ENCODE assay signal across 11 cellular contexts in the genomic region with DNA sequence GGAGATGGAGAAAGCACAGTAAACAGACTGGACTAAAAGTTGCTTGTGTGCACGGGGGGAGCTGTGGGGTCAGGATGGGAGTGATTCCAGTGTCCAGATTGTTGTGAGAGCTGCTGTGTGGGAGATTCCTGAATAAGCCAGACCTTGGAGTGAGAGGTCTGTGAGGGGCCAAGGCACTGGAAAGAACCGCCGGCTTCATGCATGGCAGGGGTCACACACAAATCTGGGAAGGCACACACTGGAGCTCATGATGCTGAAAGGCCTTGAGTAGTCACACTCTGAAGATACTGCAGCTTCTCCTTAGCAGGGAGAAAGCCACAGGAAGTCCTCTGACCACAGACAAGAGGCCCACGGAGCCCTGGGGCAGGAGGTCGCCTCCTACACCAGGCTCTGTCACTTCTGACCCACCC. TPM values are rescaled to one million over a fixed set of nuclear protein-coding genes. Genes with fewer than 3 reads are reported as not detected.
DNase-seq lines count a peak whose midpoint lies in the region; ATAC-seq, FAIRE-seq and TF ChIP-seq lines count a peak whose summit lies in the region.
"Had no signal": no experiment of that assay in that cellular context is flagged by ENCODE, and none has a peak within 500 bp of the region (broad histone marks: within the 10 kb centered on the region; RNA-seq: fewer than 3 reads in every experiment).

No MANE protein-coding gene starts in this region.

- intact Hi-C loops in cardiac septum (cut with DNase I): no loop called here
- intact Hi-C loops in uterus (cut with DNase I; ENCODE audit: low total_unique reads): no loop called here

- no peak for ATAC-seq in HG02678 (IDR thresholded peaks at IDR 0.05; ENCODE audit: unreplicated experiment)

- H3K9me3 ChIP-seq in cardiac muscle cell (ENCODE audit: low read depth): no peaks in the 10 kb centered on the region
- no peaks in the 10 kb centered on the region for H3K9me3 ChIP-seq in uterus
- H3K9me3 ChIP-seq: MG63 had no signal

- FAIRE-seq in RCC 7860 (lab: Jason Lieb, UNC): no peak

- DNase-seq in cardiac muscle cell (ENCODE audit: low read depth in 1 of 2, low spot score in 1 of 2) (peak in 1 of 2 donors; percentile 81), cardiac septum (ENCODE audit: low spot score) (no peak), RCC 7860 (ENCODE audit: low spot score) (peak; percentile 32), fibroblast of villous mesenchyme (ENCODE audit: low read depth) (peak; percentile 75), uterus (peak; percentile 41 to 66), inferior parietal cortex (ENCODE audit: extremely low spot score) (no peak), NCI-H69 (lab: John Stamatoyannopoulos, UW) (no peak)
- DNase-seq: MG63, SHP77 had no signal

- H3K36me3 ChIP-seq in cardiac muscle cell: peaks cover 30% of the 10 kb centered on the region
- H3K36me3 ChIP-seq in uterus: no peaks in the 10 kb centered on the region
- H3K36me3 ChIP-seq: MG63 had no signal

- H3K27me3 ChIP-seq in cardiac muscle cell (no peaks in the 10 kb centered on the region), uterus (no peaks in the 10 kb centered on the region)
- H3K27me3 ChIP-seq: MG63 had no signal

- TF ChIP-seq POLR2A in uterus (IDR thresholded peaks at IDR 0.05): no peak

- no peak for TF ChIP-seq CTCF in cardiac muscle cell (IDR thresholded peaks at IDR 0.05; ENCODE audit: low read depth, low read length)
- TF ChIP-seq CTCF in fibroblast of villous mesenchyme (IDR thresholded peaks at IDR 0.05; ENCODE audit: insufficient read depth, low read depth, low read length): no peak
- TF ChIP-seq CTCF in uterus (IDR thresholded peaks at IDR 0.05): no peak

- H3K4me3 ChIP-seq in cardiac muscle cell: no peak overlapping the region
- no peak overlapping the region for H3K4me3 ChIP-seq in fibroblast of villous mesenchyme (ENCODE audit: low read depth, low read length)
- no peak overlapping the region for H3K4me3 ChIP-seq in uterus
- H3K4me3 ChIP-seq: MG63 had no signal

- peak overlapping the region; percentile 9 for H3K27ac ChIP-seq in cardiac muscle cell
- H3K27ac ChIP-seq in uterus: peak overlapping the region; percentile 58 to 77
- H3K27ac ChIP-seq: epithelial cell of prostate had no signal

- no peaks in the 10 kb centered on the region for H3K4me1 ChIP-seq in cardiac muscle cell (ENCODE audit: low read depth)
- no peaks in the 10 kb centered on the region for H3K4me1 ChIP-seq in uterus

RNA-seq across cellular contexts. Expression of a gene that starts 23.1 kb away (rescaled TPM):
- total RNA-seq in cardiac muscle cell: 51.1 and 60.1 TPM in 2 replicates
- 38.1 and 50.3 TPM in 2 replicates for polyA plus RNA-seq in cardiac muscle cell
- total RNA-seq in cardiac septum: 195 TPM
- total RNA-seq in fibroblast of villous mesenchyme: 39.6 and 47.1 TPM in 2 replicates
- 10 to 100 TPM; 10.6 to 75.8 (median 55.0) TPM for total RNA-seq in uterus

RNA-seq across cellular contexts. Expression of a gene that starts 49.3 kb away (rescaled TPM):
- total RNA-seq in cardiac muscle cell (17.6 and 20.4 TPM in 2 replicates), cardiac septum (23.5 TPM), fibroblast of villous mesenchyme (21.9 and 46.6 TPM in 2 replicates), uterus (10 to 100 TPM; 17.4 to 46.8 (median 33.9) TPM)
- 6.3 and 9.9 TPM in 2 replicates for polyA plus RNA-seq in cardiac muscle cell

RNA-seq across cellular contexts. Expression of a gene that starts 52.5 kb away (rescaled TPM):
- total RNA-seq in cardiac muscle cell: 19.2 and 21.9 TPM in 2 replicates
- polyA plus RNA-seq in cardiac muscle cell: 20.0 and 23.6 TPM in 2 replicates
- total RNA-seq in cardiac septum: 9.2 TPM
- total RNA-seq in fibroblast of villous mesenchyme: 29.8 and 30.3 TPM in 2 replicates
- 10 to 100 TPM in 2 of 4 donors, 1 to 10 TPM in 2; 5.9 to 62.2 (median 22.7) TPM for total RNA-seq in uterus

Comparison
In these comparisons a context has a peak if more than half of its experiments do, and no peak if none do; other contexts are left out.
1. DNase-seq: peak in RCC 7860 (single experiment), fibroblast of villous mesenchyme (single experiment) and uterus (2 of 2); none in cardiac septum (single experiment), inferior parietal cortex (single experiment) and NCI-H69 (single experiment).